ENCODE assay signal across 21 cellular contexts in the genomic region with DNA sequence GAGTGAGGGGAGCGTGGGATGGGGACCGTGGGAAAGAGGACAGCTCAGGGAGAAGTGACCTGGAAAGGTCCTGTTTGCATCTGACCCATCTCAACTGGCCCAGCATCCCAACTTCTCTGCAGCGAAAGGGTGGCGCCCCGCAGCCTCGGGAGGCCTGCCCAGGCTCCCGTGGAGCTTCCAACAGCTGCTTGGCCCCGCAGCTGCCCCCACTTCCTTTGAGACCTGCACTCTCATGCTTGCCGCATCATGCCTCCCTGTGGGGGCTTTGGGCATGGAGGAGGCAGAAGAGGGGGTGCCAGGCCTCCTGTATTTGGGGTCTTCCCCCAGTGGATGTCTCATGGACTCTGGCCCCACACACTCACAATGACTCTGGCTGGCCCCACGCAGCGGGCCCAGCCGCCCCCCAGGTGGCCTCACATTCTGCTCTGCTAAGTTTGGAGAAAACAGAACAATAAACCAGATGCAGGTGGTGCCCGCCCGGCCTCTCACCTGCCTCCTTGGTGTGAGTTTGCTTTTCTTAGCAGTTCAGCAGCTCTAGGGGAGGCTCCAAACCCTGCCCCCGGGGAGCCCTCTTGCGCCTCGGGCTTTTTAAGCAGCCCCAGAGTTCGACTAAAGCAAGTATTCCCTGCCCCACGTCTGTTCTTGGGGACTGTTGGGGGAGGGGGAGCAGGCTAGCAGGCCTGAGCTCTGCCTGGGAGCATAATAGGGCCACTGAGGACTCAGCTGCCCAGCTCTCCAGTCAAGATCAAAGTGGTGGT. TPM values are rescaled to one million over a fixed set of nuclear protein-coding genes. Genes with fewer than 3 reads are reported as not detected.
"Had no signal": no experiment of that assay in that cellular context is flagged by ENCODE, and none has a peak within 500 bp of the region (broad histone marks: within the 10 kb centered on the region; RNA-seq: fewer than 3 reads in every experiment).

No MANE protein-coding gene starts in this region.

- H3K27ac ChIP-seq: brain microvascular endothelial cell, heart left ventricle, ovary, sigmoid colon, tibial artery had no signal

- H3K4me3 Mint-ChIP-seq: activated B cell treated with CpG ODN at 0.5 μM for 24 hours; activated CD8-positive, alpha-beta T cell treated with anti-CD3 and anti-CD28 coated beads for 36 hours; activated T-helper 1 cell treated with anti-CD3 and anti-CD28 coated beads, Interleukin-12 subunit alpha, Interleukin-12 subunit beta, Interleukin-2, Interleukin-4 antibody, amounts not matched to agents 30 ng/mL and 10 ng/mL and 1 ng/mL, durations not matched to agents 14 hours and 24 hours and 36 hours; dendritic cell treated with granulocyte-macrophage colony-stimulating factor and Interleukin-4, amounts not matched to agents 40 ng/mL and 50 ng/mL, for 4 days; effector memory CD8-positive, alpha-beta T cell; mesothelial cell of epicardium; stimulated activated effector memory CD8-positive, alpha-beta T cell treated with anti-CD3 and anti-CD28 coated beads, Interleukin-12 subunit alpha, Interleukin-12 subunit beta, amount 100 ng/mL, for 72 hours; T-helper 1 cell treated with Interleukin-12 subunit alpha and Interleukin-12 subunit beta and Interleukin-4 antibody, amounts not matched to agents 30 μg/mL and 1 μg/mL, for 36 hours had no signal

- H3K4me1 Mint-ChIP-seq: activated B cell treated with CpG ODN at 0.5 μM for 24 hours had no signal

- H3K27me3 ChIP-seq: ovary had no signal

- DNase-seq: activated B cell treated with CpG ODN at 0.5 μM for 24 hours; activated CD4-positive, alpha-beta T cell treated with anti-CD3 and anti-CD28 coated beads for 48 hours; activated CD8-positive, alpha-beta T cell treated with anti-CD3 and anti-CD28 coated beads for 36 hours; anterior cingulate cortex; brain microvascular endothelial cell; cerebellar nuclear complex; effector memory CD8-positive, alpha-beta T cell; heart left ventricle; ovary; sigmoid colon; tibial artery had no signal

- H3K9me3 ChIP-seq: heart left ventricle, ovary, sigmoid colon, tibial artery had no signal

- H3K9me3 Mint-ChIP-seq: activated B cell treated with CpG ODN at 0.5 μM for 24 hours; activated CD8-positive, alpha-beta T cell treated with anti-CD3 and anti-CD28 coated beads for 36 hours; activated T-helper 1 cell treated with anti-CD3 and anti-CD28 coated beads, Interleukin-12 subunit alpha, Interleukin-12 subunit beta, Interleukin-2, Interleukin-4 antibody, amounts not matched to agents 30 ng/mL and 10 ng/mL and 1 ng/mL, durations not matched to agents 14 hours and 24 hours and 36 hours; dendritic cell treated with granulocyte-macrophage colony-stimulating factor and Interleukin-4, amounts not matched to agents 40 ng/mL and 50 ng/mL, for 4 days; effector memory CD8-positive, alpha-beta T cell; mesothelial cell of epicardium; stimulated activated effector memory CD8-positive, alpha-beta T cell treated with anti-CD3 and anti-CD28 coated beads, Interleukin-12 subunit alpha, Interleukin-12 subunit beta, amount 100 ng/mL, for 72 hours; T-helper 1 cell treated with Interleukin-12 subunit alpha and Interleukin-12 subunit beta and Interleukin-4 antibody, amounts not matched to agents 30 μg/mL and 1 μg/mL, for 36 hours had no signal

- H3K4me3 ChIP-seq: heart left ventricle, lung, ovary, sigmoid colon, tibial artery had no signal

- H3K36me3 ChIP-seq: brain microvascular endothelial cell, heart left ventricle, ovary, tibial artery had no signal

- H3K4me1 ChIP-seq: heart left ventricle, sigmoid colon, tibial artery had no signal

- ATAC-seq: activated CD8-positive, alpha-beta T cell treated with anti-CD3 and anti-CD28 coated beads for 36 hours; effector memory CD8-positive, alpha-beta T cell had no signal

- H3K27ac Mint-ChIP-seq: activated B cell treated with CpG ODN at 0.5 μM for 24 hours; activated CD8-positive, alpha-beta T cell treated with anti-CD3 and anti-CD28 coated beads for 36 hours; activated T-helper 1 cell treated with anti-CD3 and anti-CD28 coated beads, Interleukin-12 subunit alpha, Interleukin-12 subunit beta, Interleukin-2, Interleukin-4 antibody, amounts not matched to agents 30 ng/mL and 10 ng/mL and 1 ng/mL, durations not matched to agents 14 hours and 24 hours and 36 hours; dendritic cell treated with granulocyte-macrophage colony-stimulating factor and Interleukin-4, amounts not matched to agents 40 ng/mL and 50 ng/mL, for 4 days; effector memory CD8-positive, alpha-beta T cell; mesothelial cell of epicardium; stimulated activated effector memory CD8-positive, alpha-beta T cell treated with anti-CD3 and anti-CD28 coated beads, Interleukin-12 subunit alpha, Interleukin-12 subunit beta, amount 100 ng/mL, for 72 hours; T-helper 1 cell treated with Interleukin-12 subunit alpha and Interleukin-12 subunit beta and Interleukin-4 antibody, amounts not matched to agents 30 μg/mL and 1 μg/mL, for 36 hours had no signal

- H3K36me3 Mint-ChIP-seq: mesothelial cell of epicardium; stimulated activated effector memory CD8-positive, alpha-beta T cell treated with anti-CD3 and anti-CD28 coated beads, Interleukin-12 subunit alpha, Interleukin-12 subunit beta, amount 100 ng/mL, for 72 hours had no signal

RNA-seq across cellular contexts. Expression of gene C20orf141, which starts 55.0 kb away (rescaled TPM):
- total RNA-seq: activated B cell treated with CpG ODN at 0.5 μM for 24 hours; activated CD8-positive, alpha-beta T cell treated with anti-CD3 and anti-CD28 coated beads for 36 hours; activated T-helper 1 cell treated with anti-CD3 and anti-CD28 coated beads, Interleukin-12 subunit alpha, Interleukin-12 subunit beta, Interleukin-2, Interleukin-4 antibody, amounts not matched to agents 30 ng/mL and 10 ng/mL and 1 ng/mL, durations not matched to agents 14 hours and 24 hours and 36 hours; epithelial cell of proximal tubule; frontal cortex; heart left ventricle; lung; mesothelial cell of epicardium; pulmonary artery endothelial cell; sigmoid colon had no signal
- polyA plus RNA-seq: heart left ventricle, lung, neural cell, ovary had no signal

RNA-seq across cellular contexts. Expression of gene TMEM239, which starts 56.4 kb away (rescaled TPM):
- total RNA-seq: activated B cell treated with CpG ODN at 0.5 μM for 24 hours; activated CD8-positive, alpha-beta T cell treated with anti-CD3 and anti-CD28 coated beads for 36 hours; activated T-helper 1 cell treated with anti-CD3 and anti-CD28 coated beads, Interleukin-12 subunit alpha, Interleukin-12 subunit beta, Interleukin-2, Interleukin-4 antibody, amounts not matched to agents 30 ng/mL and 10 ng/mL and 1 ng/mL, durations not matched to agents 14 hours and 24 hours and 36 hours; epithelial cell of proximal tubule; frontal cortex; heart left ventricle; lung; mesothelial cell of epicardium; ovary; pulmonary artery endothelial cell had no signal
- polyA plus RNA-seq: heart left ventricle, lung, neural cell, ovary, sigmoid colon had no signal
